ENCODE assay signal across 9 cellular contexts in genomic region chr4:76430519-76431388, GRCh38. TPM values are rescaled to one million over a fixed set of nuclear protein-coding genes. Genes with fewer than 3 reads are reported as not detected.
A peak's percentile ranks its signal among the peaks of the same experiment; 100 is the strongest.
DNase-seq lines count a peak whose midpoint lies in the region; ATAC-seq lines count a peak whose summit lies in the region.
"Had no signal": no experiment of that assay in that cellular context is flagged by ENCODE, and none has a peak within 500 bp of the region (broad histone marks: within the 10 kb centered on the region; RNA-seq: fewer than 3 reads in every experiment).

No MANE protein-coding gene starts in this region.

- no peak overlapping the region for H2BK5ac ChIP-seq in mesenchymal stem cell (ENCODE audit: low read depth, low read length, poor library complexity, severe bottlenecking)

- no peak overlapping the region for H3K4me2 ChIP-seq in mesenchymal stem cell (ENCODE audit: low read length, poor library complexity, severe bottlenecking)

- peak overlapping the region; percentile 66 for H3K9ac ChIP-seq in mesenchymal stem cell (ENCODE audit: low read length)

- H3K14ac ChIP-seq in mesenchymal stem cell (ENCODE audit: low read length in 2 of 2), result no peak overlapping the region

- WGBS in mesenchymal stem cell, result 50% methylated on average over 11 of the region's 15 CpGs

- H3K18ac ChIP-seq in mesenchymal stem cell (ENCODE audit: low read depth in 1 of 2, low read length in 2 of 2), result no peak overlapping the region

- no peak overlapping the region for H3K27ac ChIP-seq in mesenchymal stem cell (ENCODE audit: low read length, poor library complexity, severe bottlenecking)

- no peak overlapping the region for H3K4ac ChIP-seq in mesenchymal stem cell (ENCODE audit: low read depth in 1 of 2, low read length in 2 of 2)

- DNase-seq in CD1c-positive myeloid dendritic cell (ENCODE audit: extremely low spot score), result peak; percentile 56
- peak; percentile 32 for DNase-seq in H7
- peak; percentile 55 for DNase-seq in NCI-H748 (lab: John Stamatoyannopoulos, UW; ENCODE audit: unreplicated experiment)
- DNase-seq in cerebellar cortex (ENCODE audit: low spot score), result peak; percentile 64
- peak; percentile 64 for DNase-seq in mesenchymal stem cell

- H3K27me3 ChIP-seq in H7 (ENCODE audit: control insufficient read depth, insufficient read depth, low read length), result no peaks in the 10 kb centered on the region
- H3K27me3 ChIP-seq in mesenchymal stem cell (ENCODE audit: control insufficient read depth in 1 of 2, insufficient read depth in 1 of 2, low read length in 2 of 2), result no peaks in the 10 kb centered on the region

- H3K36me3 ChIP-seq in H7 (replicated peaks; ENCODE audit: control insufficient read depth, insufficient read depth, low read length), result no peaks in the 10 kb centered on the region
- no peaks in the 10 kb centered on the region for H3K36me3 ChIP-seq in mesenchymal stem cell (ENCODE audit: control insufficient read depth in 1 of 2, insufficient read depth in 2 of 2, low read depth in 1 of 2, low read length in 2 of 2)
- H3K36me3 ChIP-seq: neutrophil had no signal

- no peaks in the 10 kb centered on the region for H3K4me1 ChIP-seq in mesenchymal stem cell (ENCODE audit: control insufficient read depth, insufficient read depth, low read depth, low read length)

- no peak overlapping the region for H2AFZ ChIP-seq in mesenchymal stem cell (ENCODE audit: low read depth, low read length)

- H4K8ac ChIP-seq in mesenchymal stem cell (ENCODE audit: low read length), result no peak overlapping the region

- no peaks in the 10 kb centered on the region for H3K79me1 ChIP-seq in mesenchymal stem cell (replicated peaks; ENCODE audit: low read length, poor library complexity, severe bottlenecking)

- no peak overlapping the region for H2BK15ac ChIP-seq in mesenchymal stem cell (ENCODE audit: low read depth, poor library complexity, severe bottlenecking)

- H2BK12ac ChIP-seq in mesenchymal stem cell (ENCODE audit: low read length in 2 of 2), result no peak overlapping the region

- H2AK5ac ChIP-seq in mesenchymal stem cell (ENCODE audit: low read length, severe bottlenecking), result no peak overlapping the region

- H3K9me3 ChIP-seq in mesenchymal stem cell (ENCODE audit: control insufficient read depth, low read length), result no peaks in the 10 kb centered on the region
- H3K9me3 ChIP-seq: neutrophil had no signal

- no peak overlapping the region for H3K23ac ChIP-seq in mesenchymal stem cell (ENCODE audit: low read length in 2 of 2)

- no peak for ATAC-seq in GM21515 (IDR thresholded peaks at IDR 0.05; ENCODE audit: unreplicated experiment)
- no peak for ATAC-seq in HG02938 (IDR thresholded peaks at IDR 0.05; ENCODE audit: unreplicated experiment)
- ATAC-seq in HG02973 (IDR thresholded peaks at IDR 0.05; ENCODE audit: unreplicated experiment), result no peak

- H3K4me3 ChIP-seq in H7 (ENCODE audit: insufficient read depth, low read depth, low read length) (no peak overlapping the region), mesenchymal stem cell (ENCODE audit: insufficient read depth in 1 of 2, low read depth in 1 of 2, low read length in 2 of 2) (no peak overlapping the region)

- H4K91ac ChIP-seq in mesenchymal stem cell (ENCODE audit: low read length), result no peak overlapping the region

- H2BK120ac ChIP-seq in mesenchymal stem cell (ENCODE audit: low read depth, low read length), result no peak overlapping the region

RNA-seq across cellular contexts. Expression of gene SHROOM3, which starts 4.3 kb away (rescaled TPM):
- total RNA-seq in H7 (2014; rRNA removed; shearing (Covaris generic)), result 52.8 and 55.8 TPM in 2 replicates
- polyA plus RNA-seq in mesenchymal stem cell (2013, experiment 1 of 2), result 9.5 TPM
- polyA plus RNA-seq in mesenchymal stem cell (2013, experiment 2 of 2), result 10.4 TPM

RNA-seq across cellular contexts. Expression of gene CCDC158, which starts 9.8 kb away (rescaled TPM):
- total RNA-seq in H7 (2014; rRNA removed; shearing (Covaris generic)), result not detected in 2 replicates
- polyA plus RNA-seq in mesenchymal stem cell (2013, experiment 1 of 2), result not detected
- polyA plus RNA-seq in mesenchymal stem cell (2013, experiment 2 of 2), result not detected
